ENCODE assay signal across 8 cellular contexts in genomic region chr6:128259036-128259734, GRCh38.
DNase-seq lines count a peak whose midpoint lies in the region; ATAC-seq, FAIRE-seq and TF ChIP-seq lines count a peak whose summit lies in the region.

No MANE protein-coding gene starts in this region.

- peak; percentile 83; the same call in 1 of the 2 replicates for TF ChIP-seq POLR2A in GM12891 (IDR thresholded peaks at IDR 0.05; ENCODE audit: low read depth, low read length)
- no peak for TF ChIP-seq POLR2A in upper lobe of left lung (IDR thresholded peaks at IDR 0.05)
- TF ChIP-seq POLR2A in prostate gland (IDR thresholded peaks at IDR 0.05), result no peak

- ATAC-seq in GM21367 (IDR thresholded peaks at IDR 0.05; ENCODE audit: unreplicated experiment) (peak; percentile 92), HG03354 (IDR thresholded peaks at IDR 0.05; ENCODE audit: poor library complexity, severe bottlenecking, unreplicated experiment) (peak; percentile 97), upper lobe of left lung (ENCODE audit: low FRiP score in 2 of 2) (no peak)

- no peaks in the 10 kb centered on the region for H3K9me3 ChIP-seq in upper lobe of left lung
- no peaks in the 10 kb centered on the region for H3K9me3 ChIP-seq in prostate gland

- H3K36me3 ChIP-seq in upper lobe of left lung, result no peaks in the 10 kb centered on the region
- no peaks in the 10 kb centered on the region for H3K36me3 ChIP-seq in prostate gland

- DNase-seq in GM12891 (ENCODE audit: insufficient read length, low spot score), result no peak
- DNase-seq in fibroblast of peridontal ligament (ENCODE audit: extremely low read depth), result peak; percentile 31
- no peak for DNase-seq in upper lobe of left lung
- no peak for DNase-seq in NCI-H69 (lab: John Stamatoyannopoulos, UW)
- DNase-seq in prostate gland (ENCODE audit: low spot score), result no peak
- DNase-seq in stimulated activated CD4-positive, alpha-beta T cell treated with anti-CD3 and anti-CD28 coated beads, Interleukin-4, amount 100 ng/mL, for 4 hours, result no peak

- H3K4me1 ChIP-seq in upper lobe of left lung (peaks cover 0 to 9% (median 3%) of the 10 kb centered on the region in 4 donors), prostate gland (replicated peaks) (no peaks in the 10 kb centered on the region)

- TF ChIP-seq CTCF in upper lobe of left lung (IDR thresholded peaks at IDR 0.05), result no peak
- TF ChIP-seq CTCF in prostate gland (IDR thresholded peaks at IDR 0.05), result no peak

- H3K27me3 ChIP-seq in upper lobe of left lung (no peaks in the 10 kb centered on the region), prostate gland (replicated peaks; ENCODE audit: insufficient read depth) (no peaks in the 10 kb centered on the region)

- no peak for TF ChIP-seq EP300 in upper lobe of left lung (IDR thresholded peaks at IDR 0.05)

- no peak overlapping the region for H3K27ac ChIP-seq in upper lobe of left lung
- no peak overlapping the region for H3K27ac ChIP-seq in prostate gland

- WGBS in upper lobe of left lung, 2 donors, result 15 to 45% methylated on average over 2 of the region's 2 CpGs
- WGBS in prostate gland, result 51% methylated on average over 2 of the region's 2 CpGs

- H3K4me3 ChIP-seq in upper lobe of left lung (peak overlapping the region in 2 of 4 donors; percentile 2 to 25), prostate gland (no peak overlapping the region)

- intact Hi-C loops in prostate gland (cut with DNase I), result no loop called here

- no peak for FAIRE-seq in GM12891 (lab: Jason Lieb, UNC)

TF ChIP-seq in GM12891, 5 proteins besides CTCF, POLR2A, EP300 and RAD21:
- peak; percentile 81; the same call in 1 of the 2 replicates for TF ChIP-seq POLR2AphosphoS5 (IDR thresholded peaks at IDR 0.05; ENCODE audit: low read depth, low read length)
- TF ChIP-seq PAX5 (IDR thresholded peaks at IDR 0.05; ENCODE audit: insufficient read depth, low read length, severe bottlenecking), result no peak

Comparison
In these comparisons a context has a peak if more than half of its experiments do, and no peak if none do; other contexts are left out.
1. ATAC-seq: peak in GM21367 (single experiment) and HG03354 (single experiment); none in upper lobe of left lung (0 of 2).